In genomic region chr2:50395510-50396300, GRCh38 we compare ENCODE assay signal across 21 cellular contexts.
DNase-seq lines count a peak whose midpoint lies in the region; ATAC-seq and TF ChIP-seq lines count a peak whose summit lies in the region.
"Had no signal": no experiment of that assay in that cellular context is flagged by ENCODE, and none has a peak within 500 bp of the region (broad histone marks: within the 10 kb centered on the region; RNA-seq: fewer than 3 reads in every experiment).

No MANE protein-coding gene starts in this region.

- no peaks in the 10 kb centered on the region for H3K36me3 ChIP-seq in sigmoid colon
- H3K36me3 ChIP-seq: uterus had no signal

- intact Hi-C loops in sigmoid colon (cut with DNase I) = no loop called here

- H3K9me3 ChIP-seq in sigmoid colon = no peaks in the 10 kb centered on the region
- H3K9me3 ChIP-seq: uterus had no signal

- no peak for TF ChIP-seq EP300 in sigmoid colon (IDR thresholded peaks at IDR 0.05)

- peaks cover 0 to 11% (median 4%) of the 10 kb centered on the region in 4 donors for H3K4me1 ChIP-seq in sigmoid colon
- H3K4me1 ChIP-seq: uterus had no signal

- no peak overlapping the region for H3K27ac ChIP-seq in sigmoid colon
- H3K27ac ChIP-seq: uterus, VCaP had no signal

- no peak for ATAC-seq in GM18505 (IDR thresholded peaks at IDR 0.05; ENCODE audit: unreplicated experiment)
- ATAC-seq: activated T-cell treated with anti-CD3 and anti-CD28 coated beads, Interleukin-2, amount 50 U/mL, for 4 hours; natural killer cell treated with Interleukin-12 subunit alpha and Interleukin-12 subunit beta and Interleukin-15 and Interleukin-18, amount 100 ng/mL, for 72 hours had no signal

- TF ChIP-seq POLR2A in sigmoid colon (IDR thresholded peaks at IDR 0.05) = no peak
- TF ChIP-seq POLR2A in GM18505 (IDR thresholded peaks at IDR 0.05; ENCODE audit: borderline replicate concordance, extremely low read depth, insufficient read depth, insufficient read length) = no peak

- no peaks in the 10 kb centered on the region for H3K27me3 ChIP-seq in sigmoid colon
- H3K27me3 ChIP-seq: uterus had no signal

- DNase-seq in DMS79 treated with DMSO at 0.1 percent for 48 hours (lab: John Stamatoyannopoulos, UW) (peak; percentile 98), NCI-H1048 (lab: John Stamatoyannopoulos, UW) (peak; percentile 46), NCI-H2196 treated with DMSO at 0.1 percent for 48 hours (lab: John Stamatoyannopoulos, UW; ENCODE audit: unreplicated experiment) (peak; percentile 13), fibroblast of pulmonary artery (ENCODE audit: low read depth) (peak; percentile 1), GOT3 (lab: John Stamatoyannopoulos, UW) (no peak), sigmoid colon (no peak), RPMI8226 (no peak)
- DNase-seq: activated CD4-positive, alpha-beta memory T cell treated with anti-CD3 and anti-CD28 coated beads for 36 hours; activated naive CD4-positive, alpha-beta T cell treated with anti-CD3 and anti-CD28 coated beads, Interleukin-2, amount 50 U/mL, for 16 hours; activated T-cell treated with anti-CD3 and anti-CD28 coated beads, Interleukin-2, amount 50 U/mL, for 4 hours; CD4-positive, alpha-beta T cell; hippocampal formation; kidney; NCI-H446 treated with DMSO at 0.1 percent for 48 hours; OCI-M1; SIG-M5; stimulated activated CD4-positive, alpha-beta T cell treated with anti-CD3 and anti-CD28 coated beads, Interleukin-4, amount 100 ng/mL, for 1 hour; uterus had no signal

- no peak overlapping the region for H3K4me3 ChIP-seq in fibroblast of pulmonary artery (replicated peaks; ENCODE audit: low read depth, low read length)
- H3K4me3 ChIP-seq in sigmoid colon = no peak overlapping the region
- H3K4me3 ChIP-seq: uterus had no signal

- WGBS in sigmoid colon, 2 donors = 64 to 75% methylated on average over 3 of the region's 3 CpGs

- no peak for TF ChIP-seq CTCF in fibroblast of pulmonary artery (IDR thresholded peaks at IDR 0.05; ENCODE audit: low read length, missing control alignments)
- TF ChIP-seq CTCF in sigmoid colon (IDR thresholded peaks at IDR 0.05) = no peak

Comparison
In these comparisons a context has a peak if more than half of its experiments do, and no peak if none do; other contexts are left out.
1. DNase-seq: peak in DMS79 treated with DMSO at 0.1 percent for 48 hours (single experiment), NCI-H1048 (single experiment), NCI-H2196 treated with DMSO at 0.1 percent for 48 hours (single experiment) and fibroblast of pulmonary artery (single experiment); none in GOT3 (single experiment), sigmoid colon (single experiment) and RPMI8226 (single experiment).